Comparison of ENCODE assay signal across 1 cellular context in the genomic region with DNA sequence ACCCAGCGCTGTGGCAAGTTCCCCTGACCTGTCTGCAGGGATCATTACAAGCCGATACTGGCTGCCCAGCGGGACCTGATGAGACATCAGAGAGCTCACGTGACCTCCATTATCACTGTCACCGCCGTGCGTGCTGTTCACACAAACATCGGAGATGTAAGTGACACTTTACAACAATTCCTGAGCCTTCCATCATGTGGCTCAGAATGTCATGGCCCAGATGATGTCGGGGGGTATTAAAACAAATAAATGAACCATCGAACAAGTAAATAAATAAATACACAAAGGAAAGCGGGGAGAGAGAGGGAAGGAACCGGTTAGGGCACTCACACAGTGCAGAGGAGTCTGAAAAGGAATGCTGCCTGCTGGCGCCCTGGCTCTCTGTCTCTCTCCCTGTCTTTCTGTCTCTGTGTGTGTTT.
TF ChIP-seq lines count a peak whose summit lies in the region.

No MANE protein-coding gene starts in this region.

TF ChIP-seq in HCT116, 20 proteins besides CTCF, POLR2A, EP300 and RAD21 (continued from another document):
- TF ChIP-seq ZFX (IDR thresholded peaks at IDR 0.05), result no peak
